9 cellular contexts compared by ENCODE assay signal in genomic region chr6:156719720-156720563, GRCh38.
DNase-seq lines count a peak whose midpoint lies in the region; ATAC-seq, FAIRE-seq and TF ChIP-seq lines count a peak whose summit lies in the region.
"Had no signal": no experiment of that assay in that cellular context is flagged by ENCODE, and none has a peak within 500 bp of the region (broad histone marks: within the 10 kb centered on the region; RNA-seq: fewer than 3 reads in every experiment).

No MANE protein-coding gene starts in this region.

- DNase-seq in CD1c-positive myeloid dendritic cell (ENCODE audit: extremely low spot score) = peak; percentile 87
- DNase-seq in T-helper 22 cell (ENCODE audit: low read depth) = peak; percentile 55
- peak; percentile 85 for DNase-seq in astrocyte of the spinal cord (ENCODE audit: low read depth, low spot score)
- DNase-seq in H54 (ENCODE audit: insufficient read length, low spot score) = no peak

- H3K4me3 ChIP-seq in astrocyte of the spinal cord (ENCODE audit: low read depth, low read length) = peak overlapping the region; percentile 1
- H3K4me3 ChIP-seq in iPS-20b (ENCODE audit: low read length) = no peak overlapping the region
- H3K4me3 ChIP-seq in skin epidermis = peak overlapping the region; percentile 18 to 36 (median 23)
- H3K4me3 ChIP-seq: SK-N-MC had no signal

- peaks cover 18% of the 10 kb centered on the region; the same call in 1 of the 2 replicates for H3K4me1 ChIP-seq in iPS-20b (ENCODE audit: insufficient read depth, low read length)

- no peak for FAIRE-seq in H54 (lab: Jason Lieb, UNC)

- no peaks in the 10 kb centered on the region for H3K27me3 ChIP-seq in iPS-20b (ENCODE audit: insufficient read depth, low read length)

- peak overlapping the region; percentile 32 for H3K27ac ChIP-seq in iPS-20b (ENCODE audit: low read length)
- H3K27ac ChIP-seq in skin epidermis = peak overlapping the region; percentile 40 to 94 (median 89)
- H3K27ac ChIP-seq: SK-N-MC had no signal

- in situ Hi-C loops in astrocyte of the spinal cord (cut with HindIII; ENCODE audit: low sequenced_read_pairs) = no loop called here

- H3K9me3 ChIP-seq in iPS-20b (ENCODE audit: insufficient read depth, low read depth, low read length) = no peaks in the 10 kb centered on the region

- ATAC-seq in GM19438 (IDR thresholded peaks at IDR 0.05; ENCODE audit: low read depth, unreplicated experiment) = peak; percentile 82
- ATAC-seq in HG03558 (IDR thresholded peaks at IDR 0.05; ENCODE audit: extremely low read depth, unreplicated experiment) = peak; percentile 49

- TF ChIP-seq POLR2A in H54 (IDR thresholded peaks at IDR 0.05; ENCODE audit: low read depth, low read length) = no peak

- TF ChIP-seq CTCF in astrocyte of the spinal cord (IDR thresholded peaks at IDR 0.05; ENCODE audit: low read depth, low read length) = no peak

- H3K36me3 ChIP-seq in iPS-20b (ENCODE audit: insufficient read depth, low read depth, low read length) = no peaks in the 10 kb centered on the region

- peak overlapping the region; percentile 32; the same call in 1 of the 2 replicates for H3K9ac ChIP-seq in iPS-20b (ENCODE audit: low read depth, low read length)
